ENCODE assay signal across 27 cellular contexts in the genomic region with DNA sequence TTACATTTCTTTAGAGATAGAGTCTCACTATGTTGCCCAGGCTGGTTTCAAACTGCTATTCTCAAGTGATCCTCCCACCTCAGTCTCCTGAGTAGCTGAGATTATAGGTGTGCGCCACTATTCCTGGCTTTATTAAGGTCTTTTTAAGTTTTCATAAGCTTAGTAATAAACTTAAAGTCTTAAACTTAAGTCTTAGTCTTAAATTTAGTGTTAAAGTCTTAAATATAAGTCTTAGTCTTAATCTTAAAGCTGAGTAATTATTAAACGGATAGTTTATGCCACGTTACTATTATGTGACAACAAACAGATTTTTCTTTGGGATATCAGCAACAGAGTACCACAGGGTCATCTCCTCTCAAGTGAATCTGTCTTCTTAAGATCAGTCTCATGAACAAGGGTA.
"Had no signal": no experiment of that assay in that cellular context is flagged by ENCODE, and none has a peak within 500 bp of the region (broad histone marks: within the 10 kb centered on the region; RNA-seq: fewer than 3 reads in every experiment).

No MANE protein-coding gene starts in this region.

- H3K4me2 ChIP-seq: SK-N-SH had no signal

- H3K27ac ChIP-seq: adrenal gland, breast epithelium, Peyer's patch, RWPE1, SJCRH30 had no signal

- H3K9me3 ChIP-seq: adrenal gland, breast epithelium, Peyer's patch, SJCRH30, SK-N-SH had no signal

- H3K27me3 Mint-ChIP-seq: activated CD8-positive, alpha-beta T cell treated with anti-CD3 and anti-CD28 coated beads for 36 hours; activated naive CD8-positive, alpha-beta T cell treated with anti-CD3 and anti-CD28 coated beads, Interleukin-2, amount 10 ng/mL, durations not matched to agents 7 days and 5 days had no signal

- DNase-seq: activated CD4-positive, alpha-beta T cell treated with anti-CD3 and anti-CD28 coated beads for 4 hours; activated CD8-positive, alpha-beta memory T cell treated with anti-CD3 and anti-CD28 coated beads, Interleukin-2, amount 50 U/mL, for 4 hours; activated CD8-positive, alpha-beta T cell treated with anti-CD3 and anti-CD28 coated beads for 36 hours; activated naive CD4-positive, alpha-beta T cell treated with anti-CD3 and anti-CD28 coated beads, Interleukin-2, amount 50 U/mL, for 16 hours; activated naive CD8-positive, alpha-beta T cell treated with anti-CD3 and anti-CD28 coated beads, Interleukin-2, amount 10 ng/mL, durations not matched to agents 7 days and 5 days; adrenal gland; anterior cingulate cortex; caudate nucleus; Kasumi-1; KBM-7; NCI-H1048; NCI-H146; NCI-H1930; NCI-H2107; NCI-H2171 treated with DMSO at 0.1 percent for 48 hours; NCI-H226; NCI-H526; NCI-H774; OCI-M1; Peyer's patch; Right ventricle myocardium superior; SJCRH30; SK-N-SH; T-helper 1 cell had no signal

- ATAC-seq: activated CD4-positive, CD25-positive, alpha-beta regulatory T cell treated with anti-CD3 and anti-CD28 coated beads, Interleukin-2, amount 50 U/mL, for 24 hours; activated CD8-positive, alpha-beta T cell treated with anti-CD3 and anti-CD28 coated beads for 36 hours had no signal

- H3K4me1 ChIP-seq: breast epithelium had no signal

- H3K27me3 ChIP-seq: adrenal gland, breast epithelium, Peyer's patch, SJCRH30 had no signal

- H3K4me3 ChIP-seq: adrenal gland, breast epithelium, Peyer's patch, SJCRH30 had no signal

- H3K4me3 Mint-ChIP-seq: activated CD8-positive, alpha-beta T cell treated with anti-CD3 and anti-CD28 coated beads for 36 hours; activated naive CD8-positive, alpha-beta T cell treated with anti-CD3 and anti-CD28 coated beads, Interleukin-2, amount 10 ng/mL, durations not matched to agents 7 days and 5 days had no signal

- H3K36me3 Mint-ChIP-seq: activated naive CD8-positive, alpha-beta T cell treated with anti-CD3 and anti-CD28 coated beads, Interleukin-2, amount 10 ng/mL, durations not matched to agents 7 days and 5 days had no signal

- H3K9me3 Mint-ChIP-seq: activated CD8-positive, alpha-beta T cell treated with anti-CD3 and anti-CD28 coated beads for 36 hours; activated naive CD8-positive, alpha-beta T cell treated with anti-CD3 and anti-CD28 coated beads, Interleukin-2, amount 10 ng/mL, durations not matched to agents 7 days and 5 days had no signal

- H3K27ac Mint-ChIP-seq: activated CD8-positive, alpha-beta T cell treated with anti-CD3 and anti-CD28 coated beads for 36 hours; activated naive CD8-positive, alpha-beta T cell treated with anti-CD3 and anti-CD28 coated beads, Interleukin-2, amount 10 ng/mL, durations not matched to agents 7 days and 5 days had no signal
